ENCODE assay signal across 10 cellular contexts in genomic region chr17:4969551-4970231, GRCh38. TPM values are rescaled to one million over a fixed set of nuclear protein-coding genes. Genes with fewer than 3 reads are reported as not detected.
DNase-seq lines count a peak whose midpoint lies in the region; ATAC-seq and TF ChIP-seq lines count a peak whose summit lies in the region.
"Had no signal": no experiment of that assay in that cellular context is flagged by ENCODE, and none has a peak within 500 bp of the region (broad histone marks: within the 10 kb centered on the region; RNA-seq: fewer than 3 reads in every experiment).

No MANE protein-coding gene starts in this region.

- intact Hi-C loops in mucosa of descending colon (cut with DNase I, micrococcal nuclease): no loop called here

- H3K4me3 ChIP-seq in fibroblast of the aortic adventitia (ENCODE audit: low read depth, low read length) (peak overlapping the region; percentile 88), mucosa of descending colon (no peak overlapping the region)
- H3K4me3 ChIP-seq: HAP-1 had no signal

- TF ChIP-seq CTCF in fibroblast of the aortic adventitia (IDR thresholded peaks at IDR 0.05; ENCODE audit: insufficient read depth, low read length) (no peak), mucosa of descending colon (IDR thresholded peaks at IDR 0.05) (no peak)

- ATAC-seq in mucosa of descending colon: no peak

- peaks cover 8% of the 10 kb centered on the region for H3K36me3 ChIP-seq in mucosa of descending colon (ENCODE audit: low read depth)

- peak; percentile 21 to 47 for DNase-seq in activated CD4-positive, alpha-beta T cell treated with anti-CD3 and anti-CD28 coated beads for 4 hours
- no peak for DNase-seq in activated CD4-positive, alpha-beta T cell treated with anti-CD3 and anti-CD28 coated beads for 1 hour
- DNase-seq in SW480 (ENCODE audit: low spot score): peak; percentile 26
- peak; percentile 37 for DNase-seq in fibroblast of the aortic adventitia (ENCODE audit: low read depth)
- peak; percentile 32 to 42 for DNase-seq in stimulated activated CD4-positive, alpha-beta T cell treated with anti-CD3 and anti-CD28 coated beads, Interleukin-4, amount 100 ng/mL, for 48 hours (ENCODE audit: low read depth in 2 of 2)
- no peak for DNase-seq in mucosa of descending colon
- DNase-seq in H4 (ENCODE audit: low spot score): no peak
- no peak for DNase-seq in HT-29 (ENCODE audit: low spot score)
- DNase-seq: NCI-H748 treated with DMSO at 0.1 percent for 48 hours had no signal

- H3K9me3 ChIP-seq in mucosa of descending colon: no peaks in the 10 kb centered on the region

- peaks cover 8% of the 10 kb centered on the region for H3K4me1 ChIP-seq in mucosa of descending colon (ENCODE audit: low read depth)

RNA-seq across cellular contexts. Expression of gene SPAG7, which starts 2.1 kb away (rescaled TPM):
- 29.2 and 59.5 TPM in 2 replicates for total RNA-seq in fibroblast of the aortic adventitia (ENCODE audit: low replicate concordance)
- 10 to 100 TPM; 41.3 to 54.0 (median 51.7) TPM for total RNA-seq in mucosa of descending colon
- 24.0 and 32.2 TPM in 2 replicates for total RNA-seq in H4 (2014; rRNA removed; shearing (Covaris generic))
- 20.0 and 25.7 TPM in 2 replicates for total RNA-seq in HT-29 (2014; rRNA removed; shearing (Covaris generic))

RNA-seq across cellular contexts. Expression of gene CAMTA2, which starts 17.8 kb away (rescaled TPM):
- total RNA-seq in fibroblast of the aortic adventitia (ENCODE audit: low replicate concordance) (12.1 and 21.1 TPM in 2 replicates), mucosa of descending colon (10 to 100 TPM; 56.6 to 71.7 (median 57.1) TPM)
- total RNA-seq in H4 (2014; rRNA removed; shearing (Covaris generic)): 0.90 and 0.97 TPM in 2 replicates
- 3.2 and 7.3 TPM in 2 replicates for total RNA-seq in HT-29 (2014; rRNA removed; shearing (Covaris generic))

RNA-seq across cellular contexts. Expression of gene ENO3, which starts 18.8 kb away (rescaled TPM):
- total RNA-seq in fibroblast of the aortic adventitia (ENCODE audit: low replicate concordance) (2.8 and 4.7 TPM in 2 replicates), mucosa of descending colon (10 to 100 TPM in 2 of 3 donors, 1 to 10 TPM in 1; 8.6 to 12.4 (median 10.1) TPM)
- 1.7 and 4.7 TPM in 2 replicates for total RNA-seq in H4 (2014; rRNA removed; shearing (Covaris generic))
- total RNA-seq in HT-29 (2014; rRNA removed; shearing (Covaris generic)): 2.8 and 4.7 TPM in 2 replicates

RNA-seq across cellular contexts. Expression of gene PFN1, which starts 21.4 kb away (rescaled TPM):
- total RNA-seq in fibroblast of the aortic adventitia (ENCODE audit: low replicate concordance) (507 and 514 TPM in 2 replicates), mucosa of descending colon (100 to 1,000 TPM; 605 to 825 (median 723) TPM)
- 738 and 894 TPM in 2 replicates for total RNA-seq in H4 (2014; rRNA removed; shearing (Covaris generic))
- 2,317 and 2,656 TPM in 2 replicates for total RNA-seq in HT-29 (2014; rRNA removed; shearing (Covaris generic))

RNA-seq across cellular contexts. Expression of gene INCA1, which starts 27.6 kb away (rescaled TPM):
- total RNA-seq in fibroblast of the aortic adventitia (ENCODE audit: low replicate concordance) (0.36 TPM in 1 of 2 replicates, not detected in the other), mucosa of descending colon (1 to 10 TPM; 1.8 to 4.5 (median 3.5) TPM)
- 0.23 and 0.39 TPM in 2 replicates for total RNA-seq in H4 (2014; rRNA removed; shearing (Covaris generic))
- 0.13 and 0.81 TPM in 2 replicates for total RNA-seq in HT-29 (2014; rRNA removed; shearing (Covaris generic))

Comparison
In these comparisons a context has a peak if more than half of its experiments do, and no peak if none do; other contexts are left out.
1. DNase-seq: peak in activated CD4-positive, alpha-beta T cell treated with anti-CD3 and anti-CD28 coated beads for 4 hours (2 of 2), SW480 (single experiment), fibroblast of the aortic adventitia (single experiment) and stimulated activated CD4-positive, alpha-beta T cell treated with anti-CD3 and anti-CD28 coated beads, Interleukin-4, amount 100 ng/mL, for 48 hours (2 of 2); none in activated CD4-positive, alpha-beta T cell treated with anti-CD3 and anti-CD28 coated beads for 1 hour (single experiment), mucosa of descending colon (0 of 3), H4 (single experiment) and HT-29 (single experiment).